ENCODE assay signal across 8 cellular contexts in genomic region chr3:168248383-168249047, GRCh38.
DNase-seq lines count a peak whose midpoint lies in the region; TF ChIP-seq lines count a peak whose summit lies in the region.

No MANE protein-coding gene starts in this region.

- peak overlapping the region in 3 of 4 donors; percentile 48 to 64 (median 55) for H3K4me3 ChIP-seq in sigmoid colon

- peak overlapping the region; percentile 89 for H3K4me3 Mint-ChIP-seq in HFFc6
- peak overlapping the region; percentile 61 for H3K4me3 Mint-ChIP-seq in activated naive CD8-positive, alpha-beta T cell treated with anti-CD3 and anti-CD28 coated beads for 36 hours
- H3K4me3 Mint-ChIP-seq in activated CD4-positive, alpha-beta memory T cell treated with anti-CD3 and anti-CD28 coated beads for 36 hours, result no peak overlapping the region

- POLR2A ChIA-PET in activated CD4-positive, alpha-beta memory T cell treated with anti-CD3 and anti-CD28 coated beads for 36 hours (lab: Charles Lee), result no interaction called here

- intact Hi-C loops in sigmoid colon (cut with DNase I), result no loop called here
- intact Hi-C loops in activated CD4-positive, alpha-beta memory T cell treated with anti-CD3 and anti-CD28 coated beads for 36 hours (cut with micrococcal nuclease), result no loop called here

- no peaks in the 10 kb centered on the region for H3K9me3 ChIP-seq in sigmoid colon

- TF ChIP-seq POLR2A in sigmoid colon (IDR thresholded peaks at IDR 0.05), result no peak

- 1 to 2% methylated on average over 21 of the region's 21 CpGs for WGBS in sigmoid colon, 2 donors

- H3K27ac Mint-ChIP-seq in HFFc6, result no peak overlapping the region
- no peak overlapping the region for H3K27ac Mint-ChIP-seq in activated naive CD8-positive, alpha-beta T cell treated with anti-CD3 and anti-CD28 coated beads for 36 hours
- H3K27ac Mint-ChIP-seq in activated CD4-positive, alpha-beta memory T cell treated with anti-CD3 and anti-CD28 coated beads for 36 hours, result no peak overlapping the region

- peak overlapping the region in 1 of 4 donors; percentile 74 for H3K27ac ChIP-seq in sigmoid colon

- TF ChIP-seq EP300 in sigmoid colon (IDR thresholded peaks at IDR 0.05), result no peak

- DNase-seq in AG20443 (ENCODE audit: low spot score) (peak; percentile 65), HFFc6 (no peak), hepatic stellate cell (ENCODE audit: low spot score) (peak; percentile 21), sigmoid colon (no peak)
- no peak for DNase-seq in activated naive CD8-positive, alpha-beta T cell treated with anti-CD3 and anti-CD28 coated beads for 36 hours
- DNase-seq in activated CD4-positive, alpha-beta memory T cell treated with anti-CD3 and anti-CD28 coated beads for 36 hours, result no peak
- DNase-seq in activated naive CD4-positive, alpha-beta T cell (lab: John Stamatoyannopoulos, UW), result no peak
- DNase-seq in activated effector memory CD4-positive, alpha-beta T cell treated with anti-CD3 and anti-CD28 coated beads, Interleukin-2, amount 50 U/mL, for 16 hours, result no peak

- no peaks in the 10 kb centered on the region for H3K9me3 Mint-ChIP-seq in HFFc6
- no peaks in the 10 kb centered on the region for H3K9me3 Mint-ChIP-seq in activated naive CD8-positive, alpha-beta T cell treated with anti-CD3 and anti-CD28 coated beads for 36 hours
- H3K9me3 Mint-ChIP-seq in activated CD4-positive, alpha-beta memory T cell treated with anti-CD3 and anti-CD28 coated beads for 36 hours, result no peaks in the 10 kb centered on the region

- H3K36me3 Mint-ChIP-seq in HFFc6 (ENCODE audit: low read depth), result no peaks in the 10 kb centered on the region
- no peaks in the 10 kb centered on the region for H3K36me3 Mint-ChIP-seq in activated naive CD8-positive, alpha-beta T cell treated with anti-CD3 and anti-CD28 coated beads for 36 hours
- H3K36me3 Mint-ChIP-seq in activated CD4-positive, alpha-beta memory T cell treated with anti-CD3 and anti-CD28 coated beads for 36 hours, result no peaks in the 10 kb centered on the region

- H3K36me3 ChIP-seq in sigmoid colon, result no peaks in the 10 kb centered on the region

- peaks cover 20% of the 10 kb centered on the region for H3K27me3 Mint-ChIP-seq in HFFc6 (ENCODE audit: insufficient read depth)
- peaks cover 60% of the 10 kb centered on the region for H3K27me3 Mint-ChIP-seq in activated naive CD8-positive, alpha-beta T cell treated with anti-CD3 and anti-CD28 coated beads for 36 hours
- H3K27me3 Mint-ChIP-seq in activated CD4-positive, alpha-beta memory T cell treated with anti-CD3 and anti-CD28 coated beads for 36 hours, result peaks cover 27% of the 10 kb centered on the region

- peaks cover 0 to 22% (median 21%) of the 10 kb centered on the region in 4 donors for H3K4me1 ChIP-seq in sigmoid colon

- CTCF ChIA-PET in activated CD4-positive, alpha-beta memory T cell treated with anti-CD3 and anti-CD28 coated beads for 36 hours (lab: Charles Lee), result interaction anchor here (1.1 kb wide), 1 partner anchor 36 kb away, joined by 3 read pairs; no protein-coding TSS in a partner anchor

- peaks cover 0 to 64% (median 0%) of the 10 kb centered on the region in 3 donors for H3K27me3 ChIP-seq in sigmoid colon

- TF ChIP-seq CTCF in HFFc6 (IDR thresholded peaks at IDR 0.05) (no peak), sigmoid colon (IDR thresholded peaks at IDR 0.05) (no peak)

- peaks cover 17% of the 10 kb centered on the region for H3K4me1 Mint-ChIP-seq in HFFc6 (ENCODE audit: low read depth)
- peaks cover 10% of the 10 kb centered on the region for H3K4me1 Mint-ChIP-seq in activated naive CD8-positive, alpha-beta T cell treated with anti-CD3 and anti-CD28 coated beads for 36 hours
- peaks cover 12% of the 10 kb centered on the region for H3K4me1 Mint-ChIP-seq in activated CD4-positive, alpha-beta memory T cell treated with anti-CD3 and anti-CD28 coated beads for 36 hours (ENCODE audit: low read depth)

Comparison
In these comparisons a context has a peak if more than half of its experiments do, and no peak if none do; other contexts are left out.
1. DNase-seq: peak in AG20443 (single experiment) and hepatic stellate cell (single experiment); none in HFFc6 (single experiment), activated naive CD8-positive, alpha-beta T cell treated with anti-CD3 and anti-CD28 coated beads for 36 hours (single experiment), sigmoid colon (single experiment), activated CD4-positive, alpha-beta memory T cell treated with anti-CD3 and anti-CD28 coated beads for 36 hours (single experiment), activated naive CD4-positive, alpha-beta T cell (0 of 4) and activated effector memory CD4-positive, alpha-beta T cell treated with anti-CD3 and anti-CD28 coated beads, Interleukin-2, amount 50 U/mL, for 16 hours (single experiment).